In genomic region chr10:49941447-49942338, GRCh38 we compare ENCODE assay signal across 8 cellular contexts. TPM values are rescaled to one million over a fixed set of nuclear protein-coding genes. Genes with fewer than 3 reads are reported as not detected.
DNase-seq lines count a peak whose midpoint lies in the region; ATAC-seq and TF ChIP-seq lines count a peak whose summit lies in the region.
"Not testable (repeated sequence)": the region's sequence is repeated elsewhere in the genome, so short reads cannot be mapped to it uniquely, and the experiment has no call there.

Gene PARG (minus strand): TSS chr10:49942027. CDS start chr10:49941725, 302 bp downstream.
Gene TIMM23B (plus strand): TSS chr10:49942053. CDS start chr10:49942195, 142 bp downstream.

- peak; percentile 72 for TF ChIP-seq POLR2A in Raji (IDR thresholded peaks at IDR 0.05; ENCODE audit: insufficient read depth, low read depth, low read length)

- peak within 1 kb of the TSS; percentile 81 for H3K4me3 ChIP-seq in fibroblast of mammary gland (ENCODE audit: control insufficient read depth, low read depth, low read length)

- not testable (repeated sequence) for TF ChIP-seq CTCF in fibroblast of mammary gland (conservative IDR thresholded peaks at IDR 0.05; ENCODE audit: control insufficient read depth, insufficient read depth, low read depth, low read length)

- H3K27me3 Mint-ChIP-seq in activated T-helper 2 cell treated with anti-CD3 and anti-CD28 coated beads, Interferon-gamma antibody, Interleukin-2, Interleukin-4, amounts not matched to agents 10 μg/mL and 5 μg/mL and 100 μg/mL, durations not matched to agents 14 hours and 24 hours and 36 hours (ENCODE audit: low read depth); naive thymus-derived CD8-positive, alpha-beta T cell: not testable (repeated sequence)

- peak; percentile 86 for ATAC-seq in naive thymus-derived CD8-positive, alpha-beta T cell
- ATAC-seq in stimulated activated effector memory CD8-positive, alpha-beta T cell treated with anti-CD3 and anti-CD28 coated beads, Interleukin-12 subunit alpha, Interleukin-12 subunit beta, amount 100 ng/mL, for 72 hours: peak; percentile 94

- H3K36me3 Mint-ChIP-seq in activated T-helper 2 cell treated with anti-CD3 and anti-CD28 coated beads, Interferon-gamma antibody, Interleukin-2, Interleukin-4, amounts not matched to agents 10 μg/mL and 5 μg/mL and 100 μg/mL, durations not matched to agents 14 hours and 24 hours and 36 hours (ENCODE audit: low read depth): peaks cover 15% of the 10 kb centered on the region
- peaks cover 0 to 20% (median 0%) of the 10 kb centered on the region in 3 donors for H3K36me3 Mint-ChIP-seq in naive thymus-derived CD8-positive, alpha-beta T cell
- peaks cover 25% of the 10 kb centered on the region for H3K36me3 Mint-ChIP-seq in stimulated activated effector memory CD8-positive, alpha-beta T cell treated with anti-CD3 and anti-CD28 coated beads, Interleukin-12 subunit alpha, Interleukin-12 subunit beta, amount 100 ng/mL, for 72 hours

- H3K4me3 Mint-ChIP-seq in activated T-helper 2 cell treated with anti-CD3 and anti-CD28 coated beads, Interferon-gamma antibody, Interleukin-2, Interleukin-4, amounts not matched to agents 10 μg/mL and 5 μg/mL and 100 μg/mL, durations not matched to agents 14 hours and 24 hours and 36 hours (ENCODE audit: low read depth): peak within 1 kb of the TSS; percentile 100
- H3K4me3 Mint-ChIP-seq in naive thymus-derived CD8-positive, alpha-beta T cell: peak within 1 kb of the TSS; percentile 97 to 100 (median 100)
- peak within 1 kb of the TSS; percentile 99 for H3K4me3 Mint-ChIP-seq in stimulated activated effector memory CD8-positive, alpha-beta T cell treated with anti-CD3 and anti-CD28 coated beads, Interleukin-12 subunit alpha, Interleukin-12 subunit beta, amount 100 ng/mL, for 72 hours

- H3K4me1 Mint-ChIP-seq in activated T-helper 2 cell treated with anti-CD3 and anti-CD28 coated beads, Interferon-gamma antibody, Interleukin-2, Interleukin-4, amounts not matched to agents 10 μg/mL and 5 μg/mL and 100 μg/mL, durations not matched to agents 14 hours and 24 hours and 36 hours (ENCODE audit: low read depth): peaks cover 21% of the 10 kb centered on the region
- H3K4me1 Mint-ChIP-seq in naive thymus-derived CD8-positive, alpha-beta T cell: peaks cover 11 to 49% (median 48%) of the 10 kb centered on the region in 4 donors
- H3K4me1 Mint-ChIP-seq in stimulated activated effector memory CD8-positive, alpha-beta T cell treated with anti-CD3 and anti-CD28 coated beads, Interleukin-12 subunit alpha, Interleukin-12 subunit beta, amount 100 ng/mL, for 72 hours: peaks cover 27% of the 10 kb centered on the region

- POLR2A ChIA-PET in naive thymus-derived CD8-positive, alpha-beta T cell (lab: Charles Lee): not testable (repeated sequence)

- H3K27ac Mint-ChIP-seq in activated T-helper 2 cell treated with anti-CD3 and anti-CD28 coated beads, Interferon-gamma antibody, Interleukin-2, Interleukin-4, amounts not matched to agents 10 μg/mL and 5 μg/mL and 100 μg/mL, durations not matched to agents 14 hours and 24 hours and 36 hours: peak within 1 kb of the TSS; percentile 90
- peak within 1 kb of the TSS; percentile 91 to 99 (median 96) for H3K27ac Mint-ChIP-seq in naive thymus-derived CD8-positive, alpha-beta T cell
- peak within 1 kb of the TSS; percentile 93 for H3K27ac Mint-ChIP-seq in stimulated activated effector memory CD8-positive, alpha-beta T cell treated with anti-CD3 and anti-CD28 coated beads, Interleukin-12 subunit alpha, Interleukin-12 subunit beta, amount 100 ng/mL, for 72 hours

- DNase-seq in EL: peak; percentile 85
- peak; percentile 48 for DNase-seq in GOT3 (lab: John Stamatoyannopoulos, UW)
- DNase-seq in LHCN-M2 (ENCODE audit: low read depth): peak; percentile 74
- peak; percentile 78 for DNase-seq in activated T-helper 2 cell treated with anti-CD3 and anti-CD28 coated beads, Interferon-gamma antibody, Interleukin-2, Interleukin-4, amounts not matched to agents 10 μg/mL and 5 μg/mL and 100 μg/mL, durations not matched to agents 14 hours and 24 hours and 36 hours (ENCODE audit: low spot score)
- DNase-seq in fibroblast of mammary gland (ENCODE audit: low read depth): peak; percentile 78
- peak; percentile 70 to 87 (median 79) for DNase-seq in naive thymus-derived CD8-positive, alpha-beta T cell
- peak; percentile 68 to 86 for DNase-seq in stimulated activated effector memory CD8-positive, alpha-beta T cell treated with anti-CD3 and anti-CD28 coated beads, Interleukin-12 subunit alpha, Interleukin-12 subunit beta, amount 100 ng/mL, for 72 hours (ENCODE audit: low spot score in 2 of 2)

- intact Hi-C loops in activated T-helper 2 cell treated with anti-CD3 and anti-CD28 coated beads, Interferon-gamma antibody, Interleukin-2, Interleukin-4, amounts not matched to agents 10 μg/mL and 5 μg/mL and 100 μg/mL, durations not matched to agents 14 hours and 24 hours and 36 hours (cut with micrococcal nuclease): not testable (repeated sequence)

- H3K9me3 Mint-ChIP-seq in activated T-helper 2 cell treated with anti-CD3 and anti-CD28 coated beads, Interferon-gamma antibody, Interleukin-2, Interleukin-4, amounts not matched to agents 10 μg/mL and 5 μg/mL and 100 μg/mL, durations not matched to agents 14 hours and 24 hours and 36 hours; naive thymus-derived CD8-positive, alpha-beta T cell; stimulated activated effector memory CD8-positive, alpha-beta T cell treated with anti-CD3 and anti-CD28 coated beads, Interleukin-12 subunit alpha, Interleukin-12 subunit beta, amount 100 ng/mL, for 72 hours: not testable (repeated sequence)

RNA-seq across cellular contexts. Expression of gene PARG, which starts in this region (rescaled TPM):
- 22.8 and 23.1 TPM in 2 replicates for total RNA-seq in LHCN-M2 (2014; rRNA removed)
- 7.4 TPM for polyA plus RNA-seq in LHCN-M2 (2012)
- total RNA-seq in activated T-helper 2 cell treated with anti-CD3 and anti-CD28 coated beads, Interferon-gamma antibody, Interleukin-2, Interleukin-4, amounts not matched to agents 10 μg/mL and 5 μg/mL and 100 μg/mL, durations not matched to agents 14 hours and 24 hours and 36 hours: 34.8 and 34.9 TPM in 2 replicates
- 10 to 100 TPM; 43.6 to 47.3 TPM for total RNA-seq in naive thymus-derived CD8-positive, alpha-beta T cell
- polyA plus RNA-seq in naive thymus-derived CD8-positive, alpha-beta T cell: 10 to 100 TPM in 1 of 3 donors, 1 to 10 TPM in 2; 8.8 to 15.9 (median 9.3) TPM

RNA-seq across cellular contexts. Expression of gene TIMM23B, which starts in this region (rescaled TPM):
- total RNA-seq in LHCN-M2 (2014; rRNA removed): 14.4 and 14.8 TPM in 2 replicates
- 8.5 TPM for polyA plus RNA-seq in LHCN-M2 (2012)
- total RNA-seq in activated T-helper 2 cell treated with anti-CD3 and anti-CD28 coated beads, Interferon-gamma antibody, Interleukin-2, Interleukin-4, amounts not matched to agents 10 μg/mL and 5 μg/mL and 100 μg/mL, durations not matched to agents 14 hours and 24 hours and 36 hours: 23.5 and 24.4 TPM in 2 replicates
- total RNA-seq in naive thymus-derived CD8-positive, alpha-beta T cell: 10 to 100 TPM; 30.1 to 32.3 TPM
- 10 to 100 TPM in 2 of 3 donors, 1 to 10 TPM in 1; 9.9 to 14.9 (median 13.3) TPM for polyA plus RNA-seq in naive thymus-derived CD8-positive, alpha-beta T cell

Comparison
In these comparisons a context has a peak if more than half of its experiments do, and no peak if none do; other contexts are left out.
1. Peak in every context shown above with its lines: DNase-seq, ATAC-seq and H3K4me3 ChIP-seq.